ENCODE assay signal across 9 cellular contexts in genomic region chr5:140725799-140726471, GRCh38. TPM values are rescaled to one million over a fixed set of nuclear protein-coding genes. Genes with fewer than 3 reads are reported as not detected.
DNase-seq lines count a peak whose midpoint lies in the region; TF ChIP-seq lines count a peak whose summit lies in the region.
"Had no signal": no experiment of that assay in that cellular context is flagged by ENCODE, and none has a peak within 500 bp of the region (broad histone marks: within the 10 kb centered on the region; RNA-seq: fewer than 3 reads in every experiment).

No MANE protein-coding gene starts in this region.

- H3K23ac ChIP-seq in mesendoderm (ENCODE audit: low read length), result no peak overlapping the region

- H2BK5ac ChIP-seq in mesendoderm (ENCODE audit: low read length), result no peak overlapping the region

- H3K4me2 ChIP-seq in mesendoderm (ENCODE audit: low read length), result peak overlapping the region; percentile 8

- H2BK15ac ChIP-seq in mesendoderm (replicated peaks; ENCODE audit: low read depth), result no peak overlapping the region

- no peak overlapping the region for H3K27ac ChIP-seq in mesendoderm (ENCODE audit: low read depth, low read length)
- H3K27ac ChIP-seq in prostate gland, result no peak overlapping the region
- H3K27ac ChIP-seq: gastrocnemius medialis had no signal

- intact Hi-C loops in prostate gland (cut with DNase I), result no loop called here

- no peaks in the 10 kb centered on the region for H3K27me3 ChIP-seq in mesendoderm (ENCODE audit: insufficient read depth, low read length, poor library complexity)
- H3K27me3 ChIP-seq in prostate gland (replicated peaks; ENCODE audit: insufficient read depth), result no peaks in the 10 kb centered on the region

- H3K36me3 ChIP-seq in mesendoderm (ENCODE audit: control insufficient read depth, insufficient read depth, low read length) (no peaks in the 10 kb centered on the region), prostate gland (no peaks in the 10 kb centered on the region)
- H3K36me3 ChIP-seq: gastrocnemius medialis had no signal

- TF ChIP-seq CTCF in GM12875 (IDR thresholded peaks at IDR 0.05; ENCODE audit: borderline replicate concordance, insufficient read depth, low read depth, low read length) (no peak), HFF-Myc (IDR thresholded peaks at IDR 0.05; ENCODE audit: low read depth, low read length, missing control alignments) (no peak), prostate gland (IDR thresholded peaks at IDR 0.05) (no peak)

- WGBS in mesendoderm (ENCODE audit: extremely low coverage, insufficient coverage, low lambda C conversion rate), result no CpG with 5 or more reads among the region's 23 CpGs
- 6% methylated on average over 23 of the region's 23 CpGs for WGBS in prostate gland

- H3K4ac ChIP-seq in mesendoderm (ENCODE audit: low read depth, low read length), result no peak overlapping the region

- H4K5ac ChIP-seq in mesendoderm (ENCODE audit: low read length), result no peak overlapping the region

- H3K9ac ChIP-seq in mesendoderm (ENCODE audit: low read length), result no peak overlapping the region

- H3K79me2 ChIP-seq in mesendoderm (ENCODE audit: control insufficient read depth, insufficient read depth, low read length), result no peaks in the 10 kb centered on the region

- H3K9me3 ChIP-seq in prostate gland, result no peaks in the 10 kb centered on the region
- H3K9me3 ChIP-seq: gastrocnemius medialis had no signal

- H3K4me1 ChIP-seq in mesendoderm (ENCODE audit: control insufficient read depth, low read depth, low read length) (no peaks in the 10 kb centered on the region), prostate gland (replicated peaks) (no peaks in the 10 kb centered on the region)
- H3K4me1 ChIP-seq: gastrocnemius medialis had no signal

- H4K8ac ChIP-seq in mesendoderm (ENCODE audit: low read depth, low read length), result no peak overlapping the region

- no peak for TF ChIP-seq POLR2A in prostate gland (IDR thresholded peaks at IDR 0.05)

- no peak overlapping the region for H3K56ac ChIP-seq in mesendoderm (ENCODE audit: low read length)

- no peak overlapping the region for H2AK5ac ChIP-seq in mesendoderm (ENCODE audit: low read length)

- no peaks in the 10 kb centered on the region for H3K79me1 ChIP-seq in mesendoderm (ENCODE audit: low read length)

- H3K4me3 ChIP-seq in GM12875 (ENCODE audit: low read depth, low read length), result peak overlapping the region; percentile 50
- H3K4me3 ChIP-seq in HFF-Myc (replicated peaks; ENCODE audit: low read depth, low read length), result peak overlapping the region; percentile 60
- H3K4me3 ChIP-seq in mesendoderm (ENCODE audit: low read length), result peak overlapping the region; percentile 2
- no peak overlapping the region for H3K4me3 ChIP-seq in prostate gland

- no peak overlapping the region for H2BK120ac ChIP-seq in mesendoderm (ENCODE audit: low read depth, low read length)

- peak; percentile 91 for DNase-seq in HFF-Myc (ENCODE audit: extremely low read depth, low read depth)
- DNase-seq in NCI-H146 treated with DMSO at 0.1 percent for 48 hours (lab: John Stamatoyannopoulos, UW; ENCODE audit: unreplicated experiment), result peak; percentile 87
- DNase-seq in activated CD4-positive, alpha-beta T cell treated with anti-CD3 and anti-CD28 coated beads, Interleukin-2, amount 50 U/mL, for 4 hours, result peak; percentile 39 to 47
- peak; percentile 84 for DNase-seq in ecto neural progenitor cell (ENCODE audit: low spot score)
- DNase-seq in mesendoderm, result peak; percentile 89
- DNase-seq in stimulated activated CD8-positive, alpha-beta memory T cell treated with anti-CD3 and anti-CD28 coated beads, Interleukin-7, amount 100 ng/mL, for 1 hour (ENCODE audit: low read depth in 2 of 2), result peak; percentile 31 to 42
- DNase-seq in prostate gland (ENCODE audit: low spot score), result no peak
- DNase-seq: gastrocnemius medialis had no signal

- H3K18ac ChIP-seq in mesendoderm (ENCODE audit: low read length), result no peak overlapping the region

RNA-seq across cellular contexts. Expression of gene ZMAT2, which starts 25.7 kb away (rescaled TPM):
- 76.8 TPM for polyA plus RNA-seq in mesendoderm (2013, experiment 1 of 2)
- 76.2 TPM for polyA plus RNA-seq in mesendoderm (2013, experiment 2 of 2)
- total RNA-seq in prostate gland, result 10 to 100 TPM; 26.0 to 36.8 TPM

RNA-seq across cellular contexts. Expression of gene HARS2, which starts 34.7 kb away (rescaled TPM):
- polyA plus RNA-seq in mesendoderm (2013, experiment 1 of 2), result 12.0 TPM
- 12.3 TPM for polyA plus RNA-seq in mesendoderm (2013, experiment 2 of 2)
- total RNA-seq in prostate gland, result 10 to 100 TPM; 23.9 to 28.1 TPM

RNA-seq across cellular contexts. Expression of gene HARS1, which starts 34.8 kb away (rescaled TPM):
- polyA plus RNA-seq in mesendoderm (2013, experiment 1 of 2), result 55.5 TPM
- 56.0 TPM for polyA plus RNA-seq in mesendoderm (2013, experiment 2 of 2)
- total RNA-seq in prostate gland, result 10 to 100 TPM; 37.3 to 54.3 TPM

RNA-seq across cellular contexts. Expression of gene DND1, which starts 52.6 kb away (rescaled TPM):
- polyA plus RNA-seq in mesendoderm (2013, experiment 1 of 2), result 1.3 TPM
- polyA plus RNA-seq in mesendoderm (2013, experiment 2 of 2), result 1.1 TPM
- total RNA-seq in prostate gland, result 10 to 100 TPM in 1 of 2 donors, under 1 TPM in 1; 0.36 to 26.2 TPM

Comparison
In these comparisons a context has a peak if more than half of its experiments do, and no peak if none do; other contexts are left out.
1. H3K4me3 ChIP-seq: peak in GM12875 (single experiment), HFF-Myc (single experiment) and mesendoderm (single experiment); none in prostate gland (0 of 2).